In genomic region chr6:143538374-143538773, GRCh38 we compare ENCODE assay signal across 14 cellular contexts. TPM values are rescaled to one million over a fixed set of nuclear protein-coding genes. Genes with fewer than 3 reads are reported as not detected.
DNase-seq lines count a peak whose midpoint lies in the region; FAIRE-seq and TF ChIP-seq lines count a peak whose summit lies in the region.
"Had no signal": no experiment of that assay in that cellular context is flagged by ENCODE, and none has a peak within 500 bp of the region (broad histone marks: within the 10 kb centered on the region; RNA-seq: fewer than 3 reads in every experiment).

No MANE protein-coding gene starts in this region.

- H3K27me3 ChIP-seq in Loucy (ENCODE audit: insufficient read depth, low read length, poor library complexity, severe bottlenecking) (no peaks in the 10 kb centered on the region), astrocyte (ENCODE audit: insufficient read depth, low read length) (no peaks in the 10 kb centered on the region)
- H3K27me3 ChIP-seq: testis had no signal

- H3K27ac Mint-ChIP-seq in activated CD4-positive, alpha-beta T cell treated with anti-CD3 and anti-CD28 coated beads, Interleukin-2, amount 10 ng/mL, durations not matched to agents 24 days and 14 days = peak overlapping the region; percentile 76
- H3K27ac Mint-ChIP-seq in astrocyte (ENCODE audit: unreplicated experiment) = no peak overlapping the region
- no peak overlapping the region for H3K27ac Mint-ChIP-seq in nephron progenitor cell

- H3K27ac ChIP-seq in astrocyte (ENCODE audit: low read depth, low read length) = no peak overlapping the region
- H3K27ac ChIP-seq: testis had no signal

- intact Hi-C loops in activated CD4-positive, alpha-beta T cell treated with anti-CD3 and anti-CD28 coated beads, Interleukin-2, amount 10 ng/mL, durations not matched to agents 24 days and 14 days (cut with micrococcal nuclease) = loop anchor here (5.0 to 10.0 kb wide), 3 partner anchors 269 to 594 kb away; partner anchors contain the start of genes HIVEP2 and LTV1

- no peaks in the 10 kb centered on the region for H3K27me3 Mint-ChIP-seq in activated CD4-positive, alpha-beta T cell treated with anti-CD3 and anti-CD28 coated beads, Interleukin-2, amount 10 ng/mL, durations not matched to agents 24 days and 14 days
- peaks cover 35% of the 10 kb centered on the region for H3K27me3 Mint-ChIP-seq in astrocyte (ENCODE audit: low read depth, unreplicated experiment)
- H3K27me3 Mint-ChIP-seq in nephron progenitor cell (ENCODE audit: low read depth, poor library complexity) = peaks cover 33% of the 10 kb centered on the region

- no peak for TF ChIP-seq CTCF in Loucy (conservative IDR thresholded peaks at IDR 0.05; ENCODE audit: low read length)
- no peak for TF ChIP-seq CTCF in astrocyte (IDR thresholded peaks at IDR 0.05; ENCODE audit: insufficient read depth, low read depth, low read length)
- no peak for TF ChIP-seq CTCF in nephron progenitor cell (IDR thresholded peaks at IDR 0.05)

- H3K36me3 ChIP-seq in Loucy (ENCODE audit: insufficient read depth, low read length) = no peaks in the 10 kb centered on the region
- no peaks in the 10 kb centered on the region for H3K36me3 ChIP-seq in astrocyte (ENCODE audit: insufficient read depth, low read length)
- H3K36me3 ChIP-seq: left ventricle myocardium inferior had no signal

- H3K79me2 ChIP-seq in Loucy (ENCODE audit: insufficient read depth, low read length) = peaks cover 40% of the 10 kb centered on the region
- H3K79me2 ChIP-seq in astrocyte (ENCODE audit: insufficient read depth, low read length) = peaks cover 9% of the 10 kb centered on the region

- peaks cover 6% of the 10 kb centered on the region for H3K36me3 Mint-ChIP-seq in activated CD4-positive, alpha-beta T cell treated with anti-CD3 and anti-CD28 coated beads, Interleukin-2, amount 10 ng/mL, durations not matched to agents 24 days and 14 days (ENCODE audit: low read depth)
- H3K36me3 Mint-ChIP-seq in astrocyte (ENCODE audit: low read depth, unreplicated experiment) = no peaks in the 10 kb centered on the region
- no peaks in the 10 kb centered on the region for H3K36me3 Mint-ChIP-seq in nephron progenitor cell (ENCODE audit: low read depth)

- no peaks in the 10 kb centered on the region for H3K9me3 Mint-ChIP-seq in activated CD4-positive, alpha-beta T cell treated with anti-CD3 and anti-CD28 coated beads, Interleukin-2, amount 10 ng/mL, durations not matched to agents 24 days and 14 days
- H3K9me3 Mint-ChIP-seq in astrocyte (ENCODE audit: unreplicated experiment) = no peaks in the 10 kb centered on the region
- H3K9me3 Mint-ChIP-seq in nephron progenitor cell = no peaks in the 10 kb centered on the region

- H3K9ac ChIP-seq in Loucy (ENCODE audit: low read depth, low read length, poor library complexity, severe bottlenecking) (peak overlapping the region; percentile 75), astrocyte (ENCODE audit: low read length) (no peak overlapping the region)

- H4K20me1 ChIP-seq in Loucy (ENCODE audit: insufficient read depth, low read length, poor library complexity, severe bottlenecking) (no peaks in the 10 kb centered on the region), astrocyte (ENCODE audit: insufficient read depth, low read length) (no peaks in the 10 kb centered on the region)

- H3K9me3 ChIP-seq in Loucy (ENCODE audit: insufficient read depth, low read depth, low read length) = no peaks in the 10 kb centered on the region
- no peaks in the 10 kb centered on the region for H3K9me3 ChIP-seq in astrocyte (ENCODE audit: insufficient read depth, low read depth, low read length)
- H3K9me3 ChIP-seq: left ventricle myocardium inferior, testis had no signal

- H3K4me3 Mint-ChIP-seq in activated CD4-positive, alpha-beta T cell treated with anti-CD3 and anti-CD28 coated beads, Interleukin-2, amount 10 ng/mL, durations not matched to agents 24 days and 14 days = peak overlapping the region; percentile 88
- H3K4me3 Mint-ChIP-seq in astrocyte (ENCODE audit: unreplicated experiment) = peak overlapping the region; percentile 80
- H3K4me3 Mint-ChIP-seq in nephron progenitor cell = peak overlapping the region; percentile 80

- H2AFZ ChIP-seq in Loucy (ENCODE audit: low read length) = no peak overlapping the region
- H2AFZ ChIP-seq in astrocyte (ENCODE audit: low read depth, low read length) = no peak overlapping the region

- peaks cover 49% of the 10 kb centered on the region for H3K4me1 Mint-ChIP-seq in activated CD4-positive, alpha-beta T cell treated with anti-CD3 and anti-CD28 coated beads, Interleukin-2, amount 10 ng/mL, durations not matched to agents 24 days and 14 days
- no peaks in the 10 kb centered on the region for H3K4me1 Mint-ChIP-seq in astrocyte (ENCODE audit: low read depth, unreplicated experiment)
- peaks cover 23% of the 10 kb centered on the region for H3K4me1 Mint-ChIP-seq in nephron progenitor cell

- FAIRE-seq in astrocyte (lab: Jason Lieb, UNC) = no peak
- FAIRE-seq: D721Med, HTR-8/SVneo had no signal

- no peaks in the 10 kb centered on the region for H3K9me2 ChIP-seq in Loucy (replicated peaks; ENCODE audit: low read depth, low read length)

- 0 out of 2 replicates have a peak, but pooled peaks cover 4% of the 10 kb centered on the region for H3F3A ChIP-seq in Loucy (ENCODE audit: low read depth)

- H3K4me3 ChIP-seq in Loucy (ENCODE audit: low read length, poor library complexity, severe bottlenecking) = peak overlapping the region; percentile 78
- no peak overlapping the region for H3K4me3 ChIP-seq in astrocyte (ENCODE audit: insufficient read depth, low read depth, low read length)

- H3K4me1 ChIP-seq in Loucy (ENCODE audit: insufficient read depth, low read length, poor library complexity, severe bottlenecking) (peaks cover 35% of the 10 kb centered on the region), astrocyte (ENCODE audit: insufficient read depth, low read length) (peaks cover 4% of the 10 kb centered on the region)
- H3K4me1 ChIP-seq: testis had no signal

- H3K4me2 ChIP-seq in Loucy (ENCODE audit: low read depth, low read length, poor library complexity, severe bottlenecking) = peak overlapping the region; percentile 78
- no peak overlapping the region for H3K4me2 ChIP-seq in astrocyte (ENCODE audit: low read length)

- no peak for DNase-seq in activated CD4-positive, alpha-beta T cell treated with anti-CD3 and anti-CD28 coated beads, Interleukin-2, amount 10 ng/mL, durations not matched to agents 24 days and 14 days
- no peak for DNase-seq in activated CD4-positive, alpha-beta T cell treated with anti-CD3 and anti-CD28 coated beads for 48 hours
- no peak for DNase-seq in astrocyte (ENCODE audit: low read depth)
- no peak for DNase-seq in nephron progenitor cell
- no peak for DNase-seq in NCI-H82 treated with DMSO at 0.1 percent for 48 hours (lab: John Stamatoyannopoulos, UW; ENCODE audit: unreplicated experiment)
- DNase-seq in inferior parietal cortex (ENCODE audit: extremely low spot score) = no peak
- no peak for DNase-seq in germinal center (ENCODE audit: low spot score)
- DNase-seq: left ventricle myocardium inferior, NCI-H1048, occipital lobe, testis had no signal

RNA-seq across cellular contexts. Expression of gene FUCA2, which starts 26.9 kb away (rescaled TPM):
- total RNA-seq in activated CD4-positive, alpha-beta T cell treated with anti-CD3 and anti-CD28 coated beads, Interleukin-2, amount 10 ng/mL, durations not matched to agents 24 days and 14 days = 14.4 and 16.1 TPM in 2 replicates
- total RNA-seq in astrocyte = 58.7 and 64.0 TPM in 2 replicates
